12 cellular contexts compared by ENCODE assay signal in the genomic region with DNA sequence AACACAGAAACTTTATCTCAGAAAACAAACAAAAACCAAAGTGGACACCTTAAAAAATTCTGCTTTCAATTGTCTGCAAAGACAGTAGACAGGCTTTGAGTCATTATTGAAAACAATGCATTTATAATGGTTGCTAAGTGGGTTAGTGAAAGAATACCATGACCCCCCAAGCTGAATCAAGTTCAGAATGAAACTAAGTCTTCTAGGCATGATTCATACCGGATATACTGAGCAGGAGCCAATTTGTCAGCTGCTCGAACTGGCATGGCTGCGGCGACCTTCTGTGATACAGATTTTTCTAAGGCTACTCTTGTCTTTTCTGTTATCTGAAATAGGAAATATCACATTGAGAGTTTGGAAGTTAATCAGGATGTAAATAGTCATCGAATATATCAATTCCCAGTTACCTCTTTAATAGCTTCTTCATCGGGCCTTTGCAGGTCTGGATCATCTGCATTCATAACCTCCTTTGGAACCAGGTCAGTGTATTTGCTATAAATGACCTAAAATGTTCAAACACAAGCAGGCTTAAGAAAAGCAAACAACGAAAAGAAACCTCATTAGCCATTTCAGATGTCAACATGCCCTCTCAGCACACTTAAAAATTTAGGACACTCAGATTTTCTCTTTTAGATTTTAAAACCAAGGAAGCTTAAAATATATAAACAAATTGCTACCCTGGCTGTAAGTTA. TPM values are rescaled to one million over a fixed set of nuclear protein-coding genes. Genes with fewer than 3 reads are reported as not detected.
DNase-seq lines count a peak whose midpoint lies in the region; ATAC-seq and TF ChIP-seq lines count a peak whose summit lies in the region.
"Had no signal": no experiment of that assay in that cellular context is flagged by ENCODE, and none has a peak within 500 bp of the region (broad histone marks: within the 10 kb centered on the region; RNA-seq: fewer than 3 reads in every experiment).

No MANE protein-coding gene starts in this region.

- no peak overlapping the region for H3K4me3 ChIP-seq in spleen
- H3K4me3 ChIP-seq: BLaER1, tibial artery had no signal

- ATAC-seq in effector memory CD8-positive, alpha-beta T cell (replicated peaks), result peak; percentile 95

- H3K9me3 Mint-ChIP-seq in activated naive CD4-positive, alpha-beta T cell treated with anti-CD3 and anti-CD28 coated beads, Interleukin-2, amount 50 U/mL, for 24 hours, result no peaks in the 10 kb centered on the region
- no peaks in the 10 kb centered on the region for H3K9me3 Mint-ChIP-seq in activated naive CD4-positive, alpha-beta T cell treated with anti-CD3 and anti-CD28 coated beads for 36 hours
- H3K9me3 Mint-ChIP-seq in effector memory CD8-positive, alpha-beta T cell, result no peaks in the 10 kb centered on the region

- H3K4me3 Mint-ChIP-seq in activated naive CD4-positive, alpha-beta T cell treated with anti-CD3 and anti-CD28 coated beads, Interleukin-2, amount 50 U/mL, for 24 hours, result no peak overlapping the region
- H3K4me3 Mint-ChIP-seq in activated naive CD4-positive, alpha-beta T cell treated with anti-CD3 and anti-CD28 coated beads for 36 hours, result no peak overlapping the region
- peak overlapping the region in 1 of 2 donors; percentile 31 for H3K4me3 Mint-ChIP-seq in effector memory CD8-positive, alpha-beta T cell

- H3K36me3 Mint-ChIP-seq in activated naive CD4-positive, alpha-beta T cell treated with anti-CD3 and anti-CD28 coated beads, Interleukin-2, amount 50 U/mL, for 24 hours, result peaks cover 10% of the 10 kb centered on the region
- peaks cover 32% of the 10 kb centered on the region for H3K36me3 Mint-ChIP-seq in activated naive CD4-positive, alpha-beta T cell treated with anti-CD3 and anti-CD28 coated beads for 36 hours (ENCODE audit: low read depth)
- peaks cover 85% of the 10 kb centered on the region for H3K36me3 Mint-ChIP-seq in effector memory CD8-positive, alpha-beta T cell (ENCODE audit: insufficient read depth)

- no peak for DNase-seq in activated naive CD4-positive, alpha-beta T cell treated with anti-CD3 and anti-CD28 coated beads for 36 hours
- DNase-seq in HT1080 (ENCODE audit: low read depth) (peak; percentile 77), spleen (no peak), GF-D8 (lab: John Stamatoyannopoulos, UW) (no peak), H4 (ENCODE audit: low spot score) (no peak), HUDEP-2 (lab: John Stamatoyannopoulos, UW; ENCODE audit: unreplicated experiment in 76 of 76) (no peak)
- no peak for DNase-seq in effector memory CD8-positive, alpha-beta T cell
- DNase-seq: effector CD4-positive, alpha-beta T cell; tibial artery had no signal

- H3K27ac Mint-ChIP-seq in activated naive CD4-positive, alpha-beta T cell treated with anti-CD3 and anti-CD28 coated beads, Interleukin-2, amount 50 U/mL, for 24 hours, result peak overlapping the region; percentile 46
- H3K27ac Mint-ChIP-seq in activated naive CD4-positive, alpha-beta T cell treated with anti-CD3 and anti-CD28 coated beads for 36 hours, result no peak overlapping the region
- H3K27ac Mint-ChIP-seq in effector memory CD8-positive, alpha-beta T cell, result peak overlapping the region; percentile 66 to 92

- TF ChIP-seq CTCF in spleen (IDR thresholded peaks at IDR 0.05 in 8 of 11, conservative IDR thresholded peaks at IDR 0.05 in 3 of 11), result no peak

- TF ChIP-seq POLR2A in spleen (IDR thresholded peaks at IDR 0.05), result no peak

- H3K9me3 ChIP-seq in spleen, result no peaks in the 10 kb centered on the region
- H3K9me3 ChIP-seq: BLaER1, tibial artery had no signal

- intact Hi-C loops in activated naive CD4-positive, alpha-beta T cell treated with anti-CD3 and anti-CD28 coated beads for 36 hours (cut with micrococcal nuclease), result no loop called here
- intact Hi-C loops in spleen (cut with DNase I; ENCODE audit: low total_unique reads), result no loop called here

- peaks cover 26% of the 10 kb centered on the region for H3K4me1 Mint-ChIP-seq in activated naive CD4-positive, alpha-beta T cell treated with anti-CD3 and anti-CD28 coated beads, Interleukin-2, amount 50 U/mL, for 24 hours
- H3K4me1 Mint-ChIP-seq in activated naive CD4-positive, alpha-beta T cell treated with anti-CD3 and anti-CD28 coated beads for 36 hours (ENCODE audit: low read depth), result peaks cover 35% of the 10 kb centered on the region
- peaks cover 17 to 35% of the 10 kb centered on the region in 2 donors for H3K4me1 Mint-ChIP-seq in effector memory CD8-positive, alpha-beta T cell (ENCODE audit: low read depth in 2 of 2)

- no peaks in the 10 kb centered on the region for H3K27me3 ChIP-seq in spleen (replicated peaks in 1 of 7)
- H3K27me3 ChIP-seq: BLaER1, tibial artery had no signal

- peak overlapping the region in 5 of 8 donors; percentile 16 to 71 (median 47) for H3K27ac ChIP-seq in spleen
- H3K27ac ChIP-seq: BLaER1, tibial artery, VCaP had no signal

- H3K27me3 Mint-ChIP-seq in activated naive CD4-positive, alpha-beta T cell treated with anti-CD3 and anti-CD28 coated beads, Interleukin-2, amount 50 U/mL, for 24 hours, result no peaks in the 10 kb centered on the region
- no peaks in the 10 kb centered on the region for H3K27me3 Mint-ChIP-seq in activated naive CD4-positive, alpha-beta T cell treated with anti-CD3 and anti-CD28 coated beads for 36 hours (ENCODE audit: low read depth)
- no peaks in the 10 kb centered on the region for H3K27me3 Mint-ChIP-seq in effector memory CD8-positive, alpha-beta T cell

- H3K36me3 ChIP-seq in spleen, result peaks cover 2 to 99% (median 68%) of the 10 kb centered on the region in 6 donors

- CTCF ChIA-PET in activated naive CD4-positive, alpha-beta T cell treated with anti-CD3 and anti-CD28 coated beads for 36 hours (lab: Charles Lee), result interaction anchor here (0.5 to 0.6 kb wide), 4 partner anchors 21 to 34 kb away, joined by 3 to 5 read pairs (median 4); no protein-coding TSS in a partner anchor

- H3K4me1 ChIP-seq in spleen, result peaks cover 7 to 36% (median 17%) of the 10 kb centered on the region in 6 donors
- H3K4me1 ChIP-seq: BLaER1, tibial artery had no signal

- WGBS in spleen, 5 donors, result 58 to 69% (median 63%) methylated on average over 7 of the region's 7 CpGs

RNA-seq across cellular contexts. Expression of gene SNW1, which starts 22.3 kb away (rescaled TPM):
- 100 to 1,000 TPM; 117 to 129 TPM for total RNA-seq in activated naive CD4-positive, alpha-beta T cell treated with anti-CD3 and anti-CD28 coated beads for 36 hours
- total RNA-seq in HT1080 (2014; rRNA removed; shearing (Covaris generic)), result 79.6 and 82.1 TPM in 2 replicates
- 76.6 and 83.5 TPM in 2 replicates for polyA plus RNA-seq in HT1080 (2015; cell fraction: cytosol; rRNA removed)
- polyA plus RNA-seq in HT1080 (2015; cell fraction: nucleus; rRNA removed), result 115 and 127 TPM in 2 replicates
- 10 to 100 TPM; 46.3 to 77.3 (median 69.5) TPM for total RNA-seq in spleen
- polyA plus RNA-seq in spleen, result 10 to 100 TPM; 35.2 to 46.1 (median 38.4) TPM
- 71.1 and 71.2 TPM in 2 replicates for total RNA-seq in H4 (2014; rRNA removed; shearing (Covaris generic))

RNA-seq across cellular contexts. Expression of gene SLIRP, which starts 30.8 kb away (rescaled TPM):
- total RNA-seq in activated naive CD4-positive, alpha-beta T cell treated with anti-CD3 and anti-CD28 coated beads for 36 hours, result 100 to 1,000 TPM; 134 to 149 TPM
- total RNA-seq in HT1080 (2014; rRNA removed; shearing (Covaris generic)), result 403 and 593 TPM in 2 replicates
- 762 and 818 TPM in 2 replicates for polyA plus RNA-seq in HT1080 (2015; cell fraction: cytosol; rRNA removed)
- polyA plus RNA-seq in HT1080 (2015; cell fraction: nucleus; rRNA removed), result 233 and 309 TPM in 2 replicates
- 100 to 1,000 TPM in 3 of 7 donors, 10 to 100 TPM in 4; 43.1 to 265 (median 63.6) TPM for total RNA-seq in spleen
- 100 to 1,000 TPM; 157 to 213 (median 199) TPM for polyA plus RNA-seq in spleen
- 508 and 814 TPM in 2 replicates for total RNA-seq in H4 (2014; rRNA removed; shearing (Covaris generic))

RNA-seq across cellular contexts. Expression of gene ALKBH1, which starts 30.9 kb away (rescaled TPM):
- total RNA-seq in activated naive CD4-positive, alpha-beta T cell treated with anti-CD3 and anti-CD28 coated beads for 36 hours, result 10 to 100 TPM; 13.5 to 14.5 TPM
- total RNA-seq in HT1080 (2014; rRNA removed; shearing (Covaris generic)), result 19.3 and 20.3 TPM in 2 replicates
- polyA plus RNA-seq in HT1080 (2015; cell fraction: cytosol; rRNA removed), result 16.3 and 18.6 TPM in 2 replicates
- polyA plus RNA-seq in HT1080 (2015; cell fraction: nucleus; rRNA removed), result 15.7 and 16.0 TPM in 2 replicates
- total RNA-seq in spleen, result 10 to 100 TPM; 10.8 to 17.7 (median 13.2) TPM
- 10 to 100 TPM in 1 of 3 donors, 1 to 10 TPM in 2; 7.7 to 10.1 (median 9.8) TPM for polyA plus RNA-seq in spleen
- total RNA-seq in H4 (2014; rRNA removed; shearing (Covaris generic)), result 20.0 and 20.3 TPM in 2 replicates
